In the genomic region with DNA sequence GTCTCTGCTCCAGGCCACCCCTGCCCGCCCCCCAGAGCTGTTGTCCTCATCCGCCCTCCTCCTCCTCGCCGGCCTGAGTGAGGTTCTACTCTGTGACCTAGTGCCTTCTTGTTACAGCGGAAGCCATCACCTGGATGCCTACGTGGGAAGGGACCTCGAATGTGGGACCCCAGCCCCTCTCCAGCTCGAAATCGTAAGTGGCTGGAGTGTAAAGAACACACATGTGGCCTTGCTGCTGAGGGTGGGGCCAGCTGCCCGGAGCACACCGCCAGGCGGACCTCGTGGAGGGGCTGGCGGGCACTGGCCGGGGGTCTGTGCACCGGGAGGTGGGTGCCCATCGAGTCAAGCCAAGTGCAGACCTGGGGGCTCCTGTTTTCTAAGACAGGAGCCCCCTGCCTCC, we compare ENCODE assay signal across 34 cellular contexts. TPM values are rescaled to one million over a fixed set of nuclear protein-coding genes. Genes with fewer than 3 reads are reported as not detected.
"Had no signal": no experiment of that assay in that cellular context is flagged by ENCODE, and none has a peak within 500 bp of the region (broad histone marks: within the 10 kb centered on the region; RNA-seq: fewer than 3 reads in every experiment).

No MANE protein-coding gene starts in this region.

- H3K4me1 Mint-ChIP-seq: activated CD4-positive, alpha-beta memory T cell treated with anti-CD3 and anti-CD28 coated beads, Interleukin-2, amount 10 ng/mL, durations not matched to agents 7 days and 5 days; activated T-helper 17 cell treated with anti-CD3 and anti-CD28 coated beads, Interleukin-2, amount 50 U/mL, for 72 hours had no signal

- H3K9me3 Mint-ChIP-seq: activated CD4-positive, alpha-beta memory T cell treated with anti-CD3 and anti-CD28 coated beads, Interleukin-2, amount 10 ng/mL, durations not matched to agents 7 days and 5 days; activated naive CD8-positive, alpha-beta T cell treated with anti-CD3 and anti-CD28 coated beads for 36 hours; activated T-helper 17 cell treated with anti-CD3 and anti-CD28 coated beads, Interleukin-2, amount 50 U/mL, for 72 hours had no signal

- H3K36me3 ChIP-seq: WERI-Rb-1 had no signal

- DNase-seq: activated CD4-positive, alpha-beta memory T cell treated with anti-CD3 and anti-CD28 coated beads, Interleukin-2, amount 10 ng/mL, durations not matched to agents 7 days and 5 days; activated CD4-positive, alpha-beta T cell treated with anti-CD3 and anti-CD28 coated beads for 1 hour; activated CD4-positive, alpha-beta T cell treated with anti-CD3 and anti-CD28 coated beads for 48 hours; activated CD4-positive, CD25-positive, alpha-beta regulatory T cell; activated CD8-positive, alpha-beta memory T cell treated with anti-CD3 and anti-CD28 coated beads for 24 hours; activated CD8-positive, alpha-beta memory T cell treated with anti-CD3 and anti-CD28 coated beads, Interleukin-2, amount 10 ng/mL, durations not matched to agents 7 days and 5 days; activated CD8-positive, alpha-beta memory T cell treated with anti-CD3 and anti-CD28 coated beads, Interleukin-2, amount 50 U/mL, for 48 hours; activated effector memory CD4-positive, alpha-beta T cell treated with anti-CD3 and anti-CD28 coated beads, Interleukin-2, amount 50 U/mL, for 16 hours; activated naive CD4-positive, alpha-beta T cell; activated naive CD4-positive, alpha-beta T cell treated with anti-CD3 and anti-CD28 coated beads, Interleukin-2, amount 50 U/mL, for 16 hours; activated naive CD8-positive, alpha-beta T cell treated with anti-CD3 and anti-CD28 coated beads for 36 hours; activated T-cell treated with anti-CD3 and anti-CD28 coated beads, Interleukin-2, amount 50 U/mL, for 48 hours; amniotic stem cell; brain microvascular endothelial cell; NCI-H1092 treated with DMSO at 0.1 percent for 48 hours; NCI-H1417; NCI-H187 treated with DMSO at 0.1 percent for 48 hours; NCI-H2081; NCI-H2171 treated with DMSO at 0.1 percent for 48 hours; NCI-H226; NCI-H446 treated with DMSO at 0.1 percent for 48 hours; NCI-H524; NCI-H69; RPMI8226; T1000; WERI-Rb-1 had no signal

- H3K27ac ChIP-seq: brain microvascular endothelial cell, KMS-11, WERI-Rb-1 had no signal

- H3K4me3 Mint-ChIP-seq: activated CD4-positive, alpha-beta memory T cell treated with anti-CD3 and anti-CD28 coated beads, Interleukin-2, amount 10 ng/mL, durations not matched to agents 7 days and 5 days; activated CD8-positive, alpha-beta memory T cell treated with anti-CD3 and anti-CD28 coated beads, Interleukin-2, amount 10 ng/mL, durations not matched to agents 7 days and 5 days; activated naive CD8-positive, alpha-beta T cell treated with anti-CD3 and anti-CD28 coated beads for 36 hours; activated T-helper 17 cell treated with anti-CD3 and anti-CD28 coated beads, Interleukin-2, amount 50 U/mL, for 72 hours had no signal

- H3K4me2 ChIP-seq: KMS-11 had no signal

- H3K27me3 ChIP-seq: brain microvascular endothelial cell had no signal

- H3K27me3 Mint-ChIP-seq: activated CD4-positive, alpha-beta memory T cell treated with anti-CD3 and anti-CD28 coated beads, Interleukin-2, amount 10 ng/mL, durations not matched to agents 7 days and 5 days; activated CD8-positive, alpha-beta memory T cell treated with anti-CD3 and anti-CD28 coated beads, Interleukin-2, amount 10 ng/mL, durations not matched to agents 7 days and 5 days; activated naive CD8-positive, alpha-beta T cell treated with anti-CD3 and anti-CD28 coated beads for 36 hours; activated T-helper 17 cell treated with anti-CD3 and anti-CD28 coated beads, Interleukin-2, amount 50 U/mL, for 72 hours had no signal

- H3K27ac Mint-ChIP-seq: activated CD4-positive, alpha-beta memory T cell treated with anti-CD3 and anti-CD28 coated beads, Interleukin-2, amount 10 ng/mL, durations not matched to agents 7 days and 5 days; activated CD8-positive, alpha-beta memory T cell treated with anti-CD3 and anti-CD28 coated beads, Interleukin-2, amount 10 ng/mL, durations not matched to agents 7 days and 5 days; activated naive CD8-positive, alpha-beta T cell treated with anti-CD3 and anti-CD28 coated beads for 36 hours; activated T-helper 17 cell treated with anti-CD3 and anti-CD28 coated beads, Interleukin-2, amount 50 U/mL, for 72 hours had no signal

- H3K36me3 Mint-ChIP-seq: activated CD8-positive, alpha-beta memory T cell treated with anti-CD3 and anti-CD28 coated beads, Interleukin-2, amount 10 ng/mL, durations not matched to agents 7 days and 5 days; activated naive CD8-positive, alpha-beta T cell treated with anti-CD3 and anti-CD28 coated beads for 36 hours had no signal

- ATAC-seq: activated CD8-positive, alpha-beta memory T cell treated with anti-CD3 and anti-CD28 coated beads, Interleukin-2, amount 10 ng/mL, durations not matched to agents 7 days and 5 days; activated T-helper 17 cell treated with anti-CD3 and anti-CD28 coated beads, Interleukin-2, amount 50 U/mL, for 72 hours; Panc1; Right ventricle myocardium inferior had no signal

RNA-seq across cellular contexts. Expression of a gene that starts 19.4 kb away (rescaled TPM):
- total RNA-seq: activated CD4-positive, alpha-beta memory T cell treated with anti-CD3 and anti-CD28 coated beads, Interleukin-2, amount 10 ng/mL, durations not matched to agents 7 days and 5 days; activated CD8-positive, alpha-beta memory T cell treated with anti-CD3 and anti-CD28 coated beads, Interleukin-2, amount 10 ng/mL, durations not matched to agents 7 days and 5 days; activated T-helper 17 cell treated with anti-CD3 and anti-CD28 coated beads, Interleukin-2, amount 50 U/mL, for 72 hours; T-helper 1 cell treated with Interleukin-12 subunit alpha and Interleukin-12 subunit beta and Interleukin-4 antibody, amounts not matched to agents 30 ng/mL and 1 ng/mL, for 36 hours; T-helper 2 cell treated with Interferon-gamma antibody and Interleukin-4, amounts not matched to agents 100 ng/mL and 5 ng/mL, for 36 hours had no signal

RNA-seq across cellular contexts. Expression of a gene that starts 58.2 kb away (rescaled TPM):
- total RNA-seq: activated CD4-positive, alpha-beta memory T cell treated with anti-CD3 and anti-CD28 coated beads, Interleukin-2, amount 10 ng/mL, durations not matched to agents 7 days and 5 days; activated CD8-positive, alpha-beta memory T cell treated with anti-CD3 and anti-CD28 coated beads, Interleukin-2, amount 10 ng/mL, durations not matched to agents 7 days and 5 days; activated naive CD8-positive, alpha-beta T cell treated with anti-CD3 and anti-CD28 coated beads for 36 hours; activated T-helper 17 cell treated with anti-CD3 and anti-CD28 coated beads, Interleukin-2, amount 50 U/mL, for 72 hours; aorta; LHCN-M2; Right ventricle myocardium inferior; T-helper 1 cell treated with Interleukin-12 subunit alpha and Interleukin-12 subunit beta and Interleukin-4 antibody, amounts not matched to agents 30 ng/mL and 1 ng/mL, for 36 hours; T-helper 2 cell treated with Interferon-gamma antibody and Interleukin-4, amounts not matched to agents 100 ng/mL and 5 ng/mL, for 36 hours had no signal
- polyA plus RNA-seq: aorta had no signal
